1 cellular context compared by ENCODE assay signal in genomic region chr4:57100979-57101629, GRCh38.
TF ChIP-seq lines count a peak whose summit lies in the region.

No MANE protein-coding gene starts in this region.

TF ChIP-seq in HepG2, 621 proteins besides CTCF, POLR2A, EP300 and RAD21 (continued from another document and continues in another):
- TF ChIP-seq ARID2 (CRISPR knock-in tag; IDR thresholded peaks at IDR 0.05; ENCODE audit: borderline replicate concordance): no peak
- TF ChIP-seq SPEN (CRISPR knock-in tag; IDR thresholded peaks at IDR 0.05; ENCODE audit: low read depth): no peak
- TF ChIP-seq MED8 (CRISPR knock-in tag; IDR thresholded peaks at IDR 0.05; ENCODE audit: insufficient replicate concordance): no peak
- TF ChIP-seq ZNF281 (CRISPR knock-in tag; IDR thresholded peaks at IDR 0.05; ENCODE audit: borderline replicate concordance): peak; percentile 65; the same call in 1 of the 2 replicates
- TF ChIP-seq NFYB (CRISPR knock-in tag; IDR thresholded peaks at IDR 0.05): no peak
- no peak for TF ChIP-seq PRMT3 (CRISPR knock-in tag; IDR thresholded peaks at IDR 0.05; ENCODE audit: borderline replicate concordance, low read depth)
- no peak for TF ChIP-seq MAX (IDR thresholded peaks at IDR 0.05)
- 0 out of 2 replicates have a peak, but pooled peaks have one; percentile 27 for TF ChIP-seq ZNF580 (CRISPR knock-in tag; IDR thresholded peaks at IDR 0.05; ENCODE audit: borderline replicate concordance, low read depth)
- peak; percentile 77 for TF ChIP-seq TEAD3 (CRISPR knock-in tag; optimal IDR thresholded peaks at IDR 0.05; ENCODE audit: borderline replicate concordance)
- no peak for TF ChIP-seq ZNF280B (CRISPR knock-in tag; IDR thresholded peaks at IDR 0.05; ENCODE audit: borderline replicate concordance)
- no peak for TF ChIP-seq RNF219 (CRISPR knock-in tag; IDR thresholded peaks at IDR 0.05)
- TF ChIP-seq ZNF775 (CRISPR knock-in tag; IDR thresholded peaks at IDR 0.05; ENCODE audit: borderline replicate concordance): no peak
- no peak for TF ChIP-seq SYNCRIP (IDR thresholded peaks at IDR 0.05; ENCODE audit: insufficient read depth, low read depth, low read length)
- TF ChIP-seq ZNF644 (CRISPR knock-in tag; IDR thresholded peaks at IDR 0.05; ENCODE audit: low read depth): 0 out of 2 replicates have a peak, but pooled peaks have one; percentile 35
- TF ChIP-seq SAP130 (CRISPR knock-in tag; IDR thresholded peaks at IDR 0.05; ENCODE audit: low read depth): no peak
- peak; percentile 20; the same call in 1 of the 2 replicates for TF ChIP-seq ZNF362 (CRISPR knock-in tag; IDR thresholded peaks at IDR 0.05; ENCODE audit: borderline replicate concordance)
- peak; percentile 45 for TF ChIP-seq TBL1XR1 (IDR thresholded peaks at IDR 0.05; ENCODE audit: borderline replicate concordance, low read length, partially characterized antibody)
- TF ChIP-seq IRF2 (CRISPR knock-in tag; IDR thresholded peaks at IDR 0.05): 0 out of 2 replicates have a peak, but pooled peaks have one; percentile 26
- no peak for TF ChIP-seq IKZF4 (CRISPR knock-in tag; IDR thresholded peaks at IDR 0.05; ENCODE audit: borderline replicate concordance, low read depth, not compliant biosample characterization)
- 0 out of 2 replicates have a peak, but pooled peaks have one; percentile 31 for TF ChIP-seq ZNF280D (CRISPR knock-in tag; IDR thresholded peaks at IDR 0.05)
- no peak for TF ChIP-seq YEATS4 (CRISPR knock-in tag; IDR thresholded peaks at IDR 0.05; ENCODE audit: borderline replicate concordance)
- no peak for TF ChIP-seq PHF5A (CRISPR knock-in tag; IDR thresholded peaks at IDR 0.05; ENCODE audit: low read depth, unreplicated experiment)
- peak; percentile 65; the same call in 1 of the 2 replicates for TF ChIP-seq HMG20A (CRISPR knock-in tag; IDR thresholded peaks at IDR 0.05; ENCODE audit: borderline replicate concordance)
- no peak for TF ChIP-seq ZNF788 (CRISPR knock-in tag; IDR thresholded peaks at IDR 0.05; ENCODE audit: borderline replicate concordance)
- TF ChIP-seq ZNF296 (CRISPR knock-in tag; conservative IDR thresholded peaks at IDR 0.05): no peak
- TF ChIP-seq KMT2B (CRISPR knock-in tag; IDR thresholded peaks at IDR 0.05): no peak
- TF ChIP-seq RFXAP (CRISPR knock-in tag; IDR thresholded peaks at IDR 0.05; ENCODE audit: borderline replicate concordance): 0 out of 2 replicates have a peak, but pooled peaks have one; percentile 43
- no peak for TF ChIP-seq HNF1B (CRISPR knock-in tag; IDR thresholded peaks at IDR 0.05)
- TF ChIP-seq ARHGAP35 (CRISPR knock-in tag; IDR thresholded peaks at IDR 0.05; ENCODE audit: borderline replicate concordance): no peak
- TF ChIP-seq PRPF4 (IDR thresholded peaks at IDR 0.05; ENCODE audit: low read depth, low read length, poor library complexity, severe bottlenecking): no peak
- no peak for TF ChIP-seq MTF2 (CRISPR knock-in tag; IDR thresholded peaks at IDR 0.05; ENCODE audit: borderline replicate concordance)
- no peak for TF ChIP-seq ZNF557 (CRISPR knock-in tag; IDR thresholded peaks at IDR 0.05)
- TF ChIP-seq ZNF407 (CRISPR knock-in tag; IDR thresholded peaks at IDR 0.05; ENCODE audit: not compliant biosample characterization): no peak
- TF ChIP-seq FOXJ3 (CRISPR knock-in tag; IDR thresholded peaks at IDR 0.05; ENCODE audit: borderline replicate concordance): peak; percentile 83; the same call in 1 of the 2 replicates
- no peak for TF ChIP-seq ZBTB3 (CRISPR knock-in tag; IDR thresholded peaks at IDR 0.05; ENCODE audit: borderline replicate concordance, low read depth)
